In genomic region chr1:1033009-1033587, GRCh38 we compare ENCODE assay signal across 8 cellular contexts. TPM values are rescaled to one million over a fixed set of nuclear protein-coding genes. Genes with fewer than 3 reads are reported as not detected.
A peak's percentile ranks its signal among the peaks of the same experiment; 100 is the strongest.
DNase-seq lines count a peak whose midpoint lies in the region; ATAC-seq and TF ChIP-seq lines count a peak whose summit lies in the region.

No MANE protein-coding gene starts in this region.

- H4K20me1 ChIP-seq in Karpas-422 (ENCODE audit: insufficient read depth, low read depth, low read length) (peaks cover 34% of the 10 kb centered on the region; the same call in 1 of the 2 replicates), SK-N-SH (ENCODE audit: insufficient read depth) (peaks cover 31% of the 10 kb centered on the region)

- no peaks in the 10 kb centered on the region for H3K36me3 ChIP-seq in Karpas-422 (ENCODE audit: insufficient read depth, low read length)
- H3K36me3 ChIP-seq in SK-N-SH (replicated peaks in 1 of 2; ENCODE audit: control insufficient read depth in 1 of 2, insufficient read depth in 2 of 2, low read length in 1 of 2): no peaks in the 10 kb centered on the region
- H3K36me3 ChIP-seq in right atrium auricular region: no peaks in the 10 kb centered on the region
- no peaks in the 10 kb centered on the region for H3K36me3 ChIP-seq in rectal smooth muscle tissue (ENCODE audit: control insufficient read depth, insufficient read depth, low read length)

- WGBS in SK-N-SH (ENCODE audit: low lambda C conversion rate): 24% methylated on average over 19 of the region's 73 CpGs

- TF ChIP-seq EP300 in SK-N-SH (IDR thresholded peaks at IDR 0.05; ENCODE audit: borderline replicate concordance in 1 of 2, low read depth in 1 of 2, low read length in 1 of 2): no peak

- H3K27ac Mint-ChIP-seq in activated naive CD8-positive, alpha-beta T cell treated with anti-CD3 and anti-CD28 coated beads, Interleukin-2, amount 10 ng/mL, durations not matched to agents 7 days and 5 days: no peak overlapping the region

- H3K9me3 ChIP-seq in Karpas-422 (ENCODE audit: low read length) (no peaks in the 10 kb centered on the region), SK-N-SH (no peaks in the 10 kb centered on the region), right atrium auricular region (no peaks in the 10 kb centered on the region)

- H3K9me2 ChIP-seq in Karpas-422 (replicated peaks; ENCODE audit: insufficient read depth, low read length): no peaks in the 10 kb centered on the region
- H3K9me2 ChIP-seq in SK-N-SH: no peaks in the 10 kb centered on the region

- H3K27ac ChIP-seq in Karpas-422 (ENCODE audit: low read length): no peak overlapping the region
- no peak overlapping the region for H3K27ac ChIP-seq in SK-N-SH (ENCODE audit: low read depth in 2 of 2, low read length in 1 of 2)
- H3K27ac ChIP-seq in right atrium auricular region: no peak overlapping the region
- H3K27ac ChIP-seq in rectal smooth muscle tissue (ENCODE audit: low read depth, low read length): no peak overlapping the region

- peak overlapping the region; percentile 35 for H3K9ac ChIP-seq in Karpas-422 (ENCODE audit: low read length)
- no peak overlapping the region for H3K9ac ChIP-seq in SK-N-SH
- H3K9ac ChIP-seq in rectal smooth muscle tissue (ENCODE audit: low read length): no peak overlapping the region

- H3K27me3 ChIP-seq in Karpas-422 (ENCODE audit: low read length): no peaks in the 10 kb centered on the region
- H3K27me3 ChIP-seq in SK-N-SH (ENCODE audit: insufficient read depth): no peaks in the 10 kb centered on the region
- H3K27me3 ChIP-seq in right atrium auricular region: peaks cover 0 to 4% of the 10 kb centered on the region in 2 donors
- peaks cover 9% of the 10 kb centered on the region for H3K27me3 ChIP-seq in rectal smooth muscle tissue (ENCODE audit: control insufficient read depth, insufficient read depth, low read length)

- TF ChIP-seq RAD21 in SK-N-SH (IDR thresholded peaks at IDR 0.05; ENCODE audit: low read length): peak; percentile 83

- H3K4me2 ChIP-seq in Karpas-422 (ENCODE audit: low read depth, low read length, poor library complexity, severe bottlenecking) (peak overlapping the region; percentile 61), SK-N-SH (peak overlapping the region; percentile 44; the same call in 1 of the 2 replicates)

- H2AFZ ChIP-seq in Karpas-422 (ENCODE audit: low read length) (no peak overlapping the region), SK-N-SH (ENCODE audit: low read depth) (no peak overlapping the region)

- no peak overlapping the region for H3K4me3 Mint-ChIP-seq in activated naive CD8-positive, alpha-beta T cell treated with anti-CD3 and anti-CD28 coated beads, Interleukin-2, amount 10 ng/mL, durations not matched to agents 7 days and 5 days

- peak; percentile 85 for ATAC-seq in GM21529 (IDR thresholded peaks at IDR 0.05; ENCODE audit: unreplicated experiment)
- peak; percentile 92 for ATAC-seq in activated naive CD8-positive, alpha-beta T cell treated with anti-CD3 and anti-CD28 coated beads, Interleukin-2, amount 10 ng/mL, durations not matched to agents 7 days and 5 days (ENCODE audit: low read depth)

- no peaks in the 10 kb centered on the region for H3K9me3 Mint-ChIP-seq in activated naive CD8-positive, alpha-beta T cell treated with anti-CD3 and anti-CD28 coated beads, Interleukin-2, amount 10 ng/mL, durations not matched to agents 7 days and 5 days

- CTCF ChIA-PET in SK-N-SH (lab: Yijun Ruan, JAX): interaction anchor here (0.7 to 4.5 kb wide), 37 partner anchors 7 to 339 kb away, joined by 3 to 93 read pairs (median 6); partner anchors contain the start of genes AGRN, PERM1 and RNF223

- H3K4me3 ChIP-seq in Karpas-422 (ENCODE audit: low read length) (peak overlapping the region; percentile 51; the same call in 1 of the 2 replicates), SK-N-SH (ENCODE audit: low read depth in 2 of 2, low read length in 1 of 2) (peak overlapping the region; percentile 44 to 47; a peak in 3 of 4 replicates), right atrium auricular region (peak overlapping the region; percentile 26 to 59), rectal smooth muscle tissue (ENCODE audit: low read length) (peak overlapping the region; percentile 63)

- peak; percentile 97 for DNase-seq in DMS153 treated with DMSO at 0.1 percent for 48 hours (lab: John Stamatoyannopoulos, UW; ENCODE audit: unreplicated experiment)
- DNase-seq in Karpas-422: peak; percentile 98
- DNase-seq in SK-N-SH: peak; percentile 97
- peak; percentile 96 for DNase-seq in activated naive CD8-positive, alpha-beta T cell treated with anti-CD3 and anti-CD28 coated beads, Interleukin-2, amount 10 ng/mL, durations not matched to agents 7 days and 5 days
- peak; percentile 61 for DNase-seq in right atrium auricular region (ENCODE audit: low spot score)
- no peak for DNase-seq in NCI-H2107 treated with DMSO at 0.1 percent for 48 hours (lab: John Stamatoyannopoulos, UW; ENCODE audit: unreplicated experiment)

- H3K79me2 ChIP-seq in Karpas-422 (ENCODE audit: low read length) (no peaks in the 10 kb centered on the region), SK-N-SH (ENCODE audit: insufficient read depth) (no peaks in the 10 kb centered on the region)

- TF ChIP-seq CTCF in SK-N-SH (IDR thresholded peaks at IDR 0.05) (peak; percentile 63), right atrium auricular region (IDR thresholded peaks at IDR 0.05) (peak; percentile 55 to 81)

- H3K36me3 Mint-ChIP-seq in activated naive CD8-positive, alpha-beta T cell treated with anti-CD3 and anti-CD28 coated beads, Interleukin-2, amount 10 ng/mL, durations not matched to agents 7 days and 5 days: no peaks in the 10 kb centered on the region

- no peaks in the 10 kb centered on the region for H3F3A ChIP-seq in SK-N-SH (replicated peaks; ENCODE audit: insufficient read depth)

- POLR2A ChIA-PET in SK-N-SH (lab: Yijun Ruan, JAX): no interaction called here
- POLR2A ChIA-PET in activated naive CD8-positive, alpha-beta T cell treated with anti-CD3 and anti-CD28 coated beads, Interleukin-2, amount 10 ng/mL, durations not matched to agents 7 days and 5 days (lab: Charles Lee): interaction anchor here (1.0 to 2.7 kb wide), 7 partner anchors 14 to 84 kb away, joined by 3 to 18 read pairs (median 4); partner anchors contain the start of gene ISG15

- peaks cover 4% of the 10 kb centered on the region for H3K4me1 Mint-ChIP-seq in activated naive CD8-positive, alpha-beta T cell treated with anti-CD3 and anti-CD28 coated beads, Interleukin-2, amount 10 ng/mL, durations not matched to agents 7 days and 5 days

- no peaks in the 10 kb centered on the region for H3K27me3 Mint-ChIP-seq in activated naive CD8-positive, alpha-beta T cell treated with anti-CD3 and anti-CD28 coated beads, Interleukin-2, amount 10 ng/mL, durations not matched to agents 7 days and 5 days

- peaks cover 14% of the 10 kb centered on the region for H3K4me1 ChIP-seq in Karpas-422 (ENCODE audit: low read length)
- H3K4me1 ChIP-seq in SK-N-SH (ENCODE audit: control insufficient read depth in 1 of 2, insufficient read depth in 2 of 2, low read depth in 1 of 2, low read length in 1 of 2): peaks cover 0 to 11% of the 10 kb centered on the region in 2 experiments; a peak in 1 of 4 replicates
- peaks cover 0 to 37% of the 10 kb centered on the region in 2 donors for H3K4me1 ChIP-seq in right atrium auricular region
- no peaks in the 10 kb centered on the region for H3K4me1 ChIP-seq in rectal smooth muscle tissue (ENCODE audit: control insufficient read depth, insufficient read depth, low read length)

TF ChIP-seq in SK-N-SH, 30 proteins besides CTCF, POLR2A, EP300 and RAD21 (continues in another document):
- no peak for TF ChIP-seq JUND (IDR thresholded peaks at IDR 0.05)
- no peak for TF ChIP-seq YY1 (IDR thresholded peaks at IDR 0.05; ENCODE audit: low read depth)

RNA-seq across cellular contexts. Expression of gene AGRN, which starts 13.2 kb away (rescaled TPM):
- total RNA-seq in Karpas-422 (2014; rRNA removed; shearing (Covaris generic); ENCODE audit: low replicate concordance): 2.4 and 8.4 TPM in 2 replicates
- polyA plus RNA-seq in SK-N-SH (2012; rRNA removed): 24.0 and 31.6 TPM in 2 replicates
- 12.6 and 21.4 TPM in 2 replicates for polyA plus RNA-seq in SK-N-SH (2012; cell fraction: cytosol; rRNA removed)
- polyA plus RNA-seq in SK-N-SH (2012; cell fraction: nucleus; rRNA removed): 141 and 187 TPM in 2 replicates
- total RNA-seq in activated naive CD8-positive, alpha-beta T cell treated with anti-CD3 and anti-CD28 coated beads, Interleukin-2, amount 10 ng/mL, durations not matched to agents 7 days and 5 days: 10 to 100 TPM; 18.8 to 19.3 TPM
- total RNA-seq in right atrium auricular region: 10 to 100 TPM; 22.5 to 27.9 TPM

RNA-seq across cellular contexts. Expression of gene ISG15, which starts 19.8 kb away (rescaled TPM):
- 102 and 127 TPM in 2 replicates for total RNA-seq in Karpas-422 (2014; rRNA removed; shearing (Covaris generic); ENCODE audit: low replicate concordance)
- 22.9 and 28.6 TPM in 2 replicates for polyA plus RNA-seq in SK-N-SH (2012; rRNA removed)
- 14.3 and 16.1 TPM in 2 replicates for polyA plus RNA-seq in SK-N-SH (2012; cell fraction: cytosol; rRNA removed)
- polyA plus RNA-seq in SK-N-SH (2012; cell fraction: nucleus; rRNA removed): 15.0 and 31.2 TPM in 2 replicates
- total RNA-seq in activated naive CD8-positive, alpha-beta T cell treated with anti-CD3 and anti-CD28 coated beads, Interleukin-2, amount 10 ng/mL, durations not matched to agents 7 days and 5 days: 100 to 1,000 TPM; 425 to 457 TPM
- 10 to 100 TPM; 26.8 to 32.2 TPM for total RNA-seq in right atrium auricular region

RNA-seq across cellular contexts. Expression of gene HES4, which starts 33.2 kb away (rescaled TPM):
- not detected in 2 replicates for total RNA-seq in Karpas-422 (2014; rRNA removed; shearing (Covaris generic); ENCODE audit: low replicate concordance)
- 4.2 and 4.7 TPM in 2 replicates for polyA plus RNA-seq in SK-N-SH (2012; rRNA removed)
- 0.26 and 0.32 TPM in 2 replicates for polyA plus RNA-seq in SK-N-SH (2012; cell fraction: cytosol; rRNA removed)
- 43.9 and 52.7 TPM in 2 replicates for polyA plus RNA-seq in SK-N-SH (2012; cell fraction: nucleus; rRNA removed)
- 1 to 10 TPM in 1 of 2 experiments, under 1 TPM in 1; 0.60 to 1.1 TPM for total RNA-seq in activated naive CD8-positive, alpha-beta T cell treated with anti-CD3 and anti-CD28 coated beads, Interleukin-2, amount 10 ng/mL, durations not matched to agents 7 days and 5 days
- total RNA-seq in right atrium auricular region: 10 to 100 TPM; 31.8 to 68.4 TPM

RNA-seq across cellular contexts. Expression of gene RNF223, which starts 41.0 kb away (rescaled TPM):
- total RNA-seq in Karpas-422 (2014; rRNA removed; shearing (Covaris generic); ENCODE audit: low replicate concordance): not detected in 2 replicates
- polyA plus RNA-seq in SK-N-SH (2012; rRNA removed): not detected in 2 replicates
- not detected in 2 replicates for polyA plus RNA-seq in SK-N-SH (2012; cell fraction: cytosol; rRNA removed)
- 0.04 TPM in 1 of 2 replicates, not detected in the other for polyA plus RNA-seq in SK-N-SH (2012; cell fraction: nucleus; rRNA removed)
- total RNA-seq in activated naive CD8-positive, alpha-beta T cell treated with anti-CD3 and anti-CD28 coated beads, Interleukin-2, amount 10 ng/mL, durations not matched to agents 7 days and 5 days: not detected
- total RNA-seq in right atrium auricular region: not detected

RNA-seq across cellular contexts. Expression of gene PERM1, which starts 51.2 kb away (rescaled TPM):
- not detected in 2 replicates for total RNA-seq in Karpas-422 (2014; rRNA removed; shearing (Covaris generic); ENCODE audit: low replicate concordance)
- polyA plus RNA-seq in SK-N-SH (2012; rRNA removed): 0.18 and 0.25 TPM in 2 replicates
- 0.13 and 0.18 TPM in 2 replicates for polyA plus RNA-seq in SK-N-SH (2012; cell fraction: cytosol; rRNA removed)
- polyA plus RNA-seq in SK-N-SH (2012; cell fraction: nucleus; rRNA removed): 0.73 and 1.4 TPM in 2 replicates
- not detected for total RNA-seq in activated naive CD8-positive, alpha-beta T cell treated with anti-CD3 and anti-CD28 coated beads, Interleukin-2, amount 10 ng/mL, durations not matched to agents 7 days and 5 days
- 10 to 100 TPM; 22.0 to 61.8 TPM for total RNA-seq in right atrium auricular region

Comparison
In these comparisons a context has a peak if more than half of its experiments do, and no peak if none do; other contexts are left out.
1. RNA of gene HES4, which starts 33.2 kb away (total RNA-seq): 31.8 to 68.4 TPM in right atrium auricular region; 0.60 to 1.1 TPM in activated naive CD8-positive, alpha-beta T cell treated with anti-CD3 and anti-CD28 coated beads, Interleukin-2, amount 10 ng/mL, durations not matched to agents 7 days and 5 days and not detected in Karpas-422; every median in the first group is over 10 times any median in the second.
2. Peak in every context shown above with its lines, with median percentiles within 50 percentile points of each other: H3K4me3 ChIP-seq.